ENCODE assay signal across 1 cellular context in the genomic region with DNA sequence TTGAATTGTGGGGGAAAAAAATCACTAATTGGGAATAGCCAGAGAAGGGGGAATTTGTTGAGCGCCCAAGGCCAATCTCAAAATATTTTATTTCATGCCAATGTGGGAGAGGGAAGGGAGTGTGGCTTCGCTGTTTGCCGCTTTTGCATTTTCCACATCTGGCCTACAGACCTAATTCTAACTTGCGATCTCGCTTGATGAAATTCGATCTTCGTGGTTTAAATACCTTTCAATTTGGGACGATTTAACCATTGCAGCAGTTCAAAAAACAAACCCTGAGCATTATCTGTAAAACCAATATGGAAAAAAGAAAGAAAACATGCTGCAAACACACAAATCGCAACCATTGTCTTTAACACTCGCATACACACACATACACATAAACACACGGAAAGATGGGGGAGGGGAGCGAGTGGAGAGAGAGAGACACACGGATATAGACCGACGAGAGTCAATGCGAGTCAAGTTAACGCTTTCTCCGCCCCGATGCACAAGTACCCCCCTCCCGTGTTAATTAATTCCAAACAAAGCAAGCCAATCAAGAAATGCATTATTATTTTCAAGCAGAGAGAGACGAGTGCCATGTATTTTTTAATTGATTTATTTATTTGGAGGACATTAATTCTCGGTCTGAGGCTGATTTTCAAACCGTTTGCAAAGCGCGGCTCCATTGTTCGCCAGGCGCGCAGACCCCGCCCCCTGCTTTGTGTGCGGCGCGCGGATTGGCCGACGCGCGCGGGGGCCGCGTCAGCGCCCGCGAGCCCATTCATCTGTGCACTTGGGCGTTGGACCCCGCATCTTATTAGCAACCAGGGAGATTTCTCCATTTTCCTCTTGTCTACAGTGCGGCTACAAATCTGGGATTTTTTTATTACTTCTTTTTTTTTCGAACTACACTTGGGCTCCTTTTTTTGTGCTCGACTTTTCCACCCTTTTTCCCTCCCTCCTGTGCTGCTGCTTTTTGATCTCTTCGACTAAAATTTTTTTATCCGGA.
TF ChIP-seq lines count a peak whose summit lies in the region.

Gene MARCKS (plus strand): TSS at position 775 of the 994 bp plus-strand sequence. CDS start 401 bp downstream, outside the sequence.

TF ChIP-seq in HepG2, 621 proteins besides CTCF, POLR2A, EP300 and RAD21 (continued from another document):
- peak; percentile 10; the same call in 1 of the 2 replicates for TF ChIP-seq PAXIP1 (CRISPR knock-in tag; conservative IDR thresholded peaks at IDR 0.05)
TF ChIP-seq in HepG2: peak in this region for 95.
